ENCODE assay signal across 25 cellular contexts in the genomic region with DNA sequence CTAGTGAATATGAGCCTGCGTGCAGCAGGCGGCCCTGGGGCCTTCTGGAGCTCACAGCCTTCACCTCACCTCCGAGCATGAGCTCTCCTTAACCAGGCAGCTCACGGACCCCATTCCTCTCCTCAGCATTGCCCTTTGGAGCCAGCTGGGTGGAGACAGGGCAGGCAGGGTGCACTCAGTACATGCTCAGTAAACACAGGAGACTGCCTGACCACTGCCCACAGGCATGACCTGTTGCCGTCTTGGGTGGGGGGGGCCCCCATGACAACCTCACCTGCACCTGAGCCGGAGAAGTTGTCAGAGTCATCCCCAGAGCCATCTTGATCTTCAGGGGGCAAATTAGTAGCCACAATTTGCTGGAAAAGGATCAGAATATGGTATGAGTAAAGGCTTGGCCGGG.
"Had no signal": no experiment of that assay in that cellular context is flagged by ENCODE, and none has a peak within 500 bp of the region (broad histone marks: within the 10 kb centered on the region; RNA-seq: fewer than 3 reads in every experiment).

No MANE protein-coding gene starts in this region.

- H3K4me1 ChIP-seq: colonic mucosa, heart left ventricle had no signal

- H3K4me3 ChIP-seq: colonic mucosa, dorsolateral prefrontal cortex, heart left ventricle, lung, spleen had no signal

- H3K27ac ChIP-seq: colonic mucosa, dorsolateral prefrontal cortex, heart left ventricle had no signal

- ATAC-seq: effector memory CD8-positive, alpha-beta T cell; heart left ventricle; T-cell; WTC11 had no signal

- FAIRE-seq: bronchial epithelial cell, endothelial cell of umbilical vein, keratinocyte, TTC549 had no signal

- H3K9me3 Mint-ChIP-seq: activated CD4-positive, alpha-beta memory T cell treated with anti-CD3 and anti-CD28 coated beads for 36 hours; activated naive CD4-positive, alpha-beta T cell treated with anti-CD3 and anti-CD28 coated beads for 36 hours; activated naive CD8-positive, alpha-beta T cell treated with anti-CD3 and anti-CD28 coated beads, Interleukin-2, amount 10 ng/mL, durations not matched to agents 7 days and 5 days; effector memory CD8-positive, alpha-beta T cell; neural crest cell; T-cell; WTC11 had no signal

- H3K4me1 Mint-ChIP-seq: T-cell had no signal

- H3K27me3 ChIP-seq: colonic mucosa, dorsolateral prefrontal cortex, heart left ventricle, spleen had no signal

- DNase-seq: activated CD4-positive, alpha-beta memory T cell treated with anti-CD3 and anti-CD28 coated beads for 36 hours; activated CD4-positive, alpha-beta T cell treated with anti-CD3 and anti-CD28 coated beads for 4 hours; activated naive CD4-positive, alpha-beta T cell treated with anti-CD3 and anti-CD28 coated beads for 36 hours; activated naive CD8-positive, alpha-beta T cell treated with anti-CD3 and anti-CD28 coated beads, Interleukin-2, amount 10 ng/mL, durations not matched to agents 7 days and 5 days; activated T-cell treated with anti-CD3 and anti-CD28 coated beads, Interleukin-2, amount 50 U/mL, for 48 hours; amniotic stem cell; colonic mucosa; dorsolateral prefrontal cortex; effector memory CD8-positive, alpha-beta T cell; heart left ventricle; left colon; naive B cell; retina; spleen; stimulated activated CD4-positive, alpha-beta T cell treated with anti-CD3 and anti-CD28 coated beads, Interleukin-4, amount 100 ng/mL, for 1 hour; stimulated activated naive CD4-positive, alpha-beta T cell; T-cell had no signal

- H3K27ac Mint-ChIP-seq: activated CD4-positive, alpha-beta memory T cell treated with anti-CD3 and anti-CD28 coated beads for 36 hours; activated naive CD4-positive, alpha-beta T cell treated with anti-CD3 and anti-CD28 coated beads for 36 hours; activated naive CD8-positive, alpha-beta T cell treated with anti-CD3 and anti-CD28 coated beads, Interleukin-2, amount 10 ng/mL, durations not matched to agents 7 days and 5 days; effector memory CD8-positive, alpha-beta T cell; naive B cell; progenitor cell of endocrine pancreas; T-cell had no signal

- H3K36me3 ChIP-seq: heart left ventricle, spleen had no signal

- H3K9me3 ChIP-seq: colonic mucosa, heart left ventricle, spleen had no signal

- H3K4me3 Mint-ChIP-seq: activated CD4-positive, alpha-beta memory T cell treated with anti-CD3 and anti-CD28 coated beads for 36 hours; activated naive CD4-positive, alpha-beta T cell treated with anti-CD3 and anti-CD28 coated beads for 36 hours; activated naive CD8-positive, alpha-beta T cell treated with anti-CD3 and anti-CD28 coated beads, Interleukin-2, amount 10 ng/mL, durations not matched to agents 7 days and 5 days; effector memory CD8-positive, alpha-beta T cell; neural crest cell; T-cell; WTC11 had no signal

- H3K36me3 Mint-ChIP-seq: activated CD4-positive, alpha-beta memory T cell treated with anti-CD3 and anti-CD28 coated beads for 36 hours; activated naive CD8-positive, alpha-beta T cell treated with anti-CD3 and anti-CD28 coated beads, Interleukin-2, amount 10 ng/mL, durations not matched to agents 7 days and 5 days; naive B cell; T-cell had no signal

- H3K27me3 Mint-ChIP-seq: activated CD4-positive, alpha-beta memory T cell treated with anti-CD3 and anti-CD28 coated beads for 36 hours; activated naive CD8-positive, alpha-beta T cell treated with anti-CD3 and anti-CD28 coated beads, Interleukin-2, amount 10 ng/mL, durations not matched to agents 7 days and 5 days; naive B cell; progenitor cell of endocrine pancreas; T-cell had no signal
